18 cellular contexts compared by ENCODE assay signal in genomic region chr1:47727051-47727708, GRCh38.
DNase-seq lines count a peak whose midpoint lies in the region; ATAC-seq and TF ChIP-seq lines count a peak whose summit lies in the region.
"Had no signal": no experiment of that assay in that cellular context is flagged by ENCODE, and none has a peak within 500 bp of the region (broad histone marks: within the 10 kb centered on the region; RNA-seq: fewer than 3 reads in every experiment).

No MANE protein-coding gene starts in this region.

- DNase-seq in BE2C (no peak), colonic mucosa (peak; percentile 71), NCI-H1105 treated with DMSO at 0.1 percent for 48 hours (lab: John Stamatoyannopoulos, UW) (no peak), breast epithelium (ENCODE audit: low spot score in 2 of 2) (no peak)
- DNase-seq: CD4-positive, alpha-beta memory T cell; DMS79; HFFc6; NCI-H1436; NCI-H2171; NCI-H446; NCI-H526 treated with DMSO at 0.1 percent for 48 hours; PC-9; SIG-M5 had no signal

- intact Hi-C loops in colonic mucosa (cut with DNase I), result no loop called here
- intact Hi-C loops in breast epithelium (cut with DNase I; ENCODE audit: low total_unique reads), result no loop called here

- no peak overlapping the region for H3K27ac ChIP-seq in HEK293 (ENCODE audit: extremely low read depth, low read depth, low read length)
- H3K27ac ChIP-seq in colonic mucosa, result peak overlapping the region; percentile 70
- peak overlapping the region; percentile 75 to 80 for H3K27ac ChIP-seq in mucosa of rectum (ENCODE audit: low read depth in 2 of 2, low read length in 2 of 2)
- H3K27ac ChIP-seq in breast epithelium, result no peak overlapping the region
- H3K27ac ChIP-seq: PC-9, RWPE1 had no signal

- POLR2A ChIA-PET in HEK293 (lab: Yijun Ruan, JAX), result interaction anchor here (1.0 kb wide), 1 partner anchor 291 kb away, joined by 3 read pairs; no protein-coding TSS in a partner anchor

- no peak overlapping the region for H3K4me3 ChIP-seq in BE2C (ENCODE audit: low read depth, low read length)
- no peak overlapping the region for H3K4me3 ChIP-seq in HEK293 (ENCODE audit: low read depth, low read length)
- H3K4me3 ChIP-seq in colonic mucosa, result no peak overlapping the region
- peak overlapping the region in 1 of 2 donors; percentile 43 for H3K4me3 ChIP-seq in mucosa of rectum (ENCODE audit: low read length in 2 of 2)
- no peak overlapping the region for H3K4me3 ChIP-seq in breast epithelium
- H3K4me3 ChIP-seq: K562, PC-9 had no signal

- no peak for TF ChIP-seq POLR2A in breast epithelium (IDR thresholded peaks at IDR 0.05)

- CTCF ChIA-PET in HEK293 (lab: Yijun Ruan, JAX), result interaction anchor here (0.6 to 4.4 kb wide), 33 partner anchors 8 to 549 kb away, joined by 3 to 115 read pairs (median 6); partner anchors contain the start of gene FOXD2

- no peaks in the 10 kb centered on the region for H3K36me3 ChIP-seq in BE2C
- no peaks in the 10 kb centered on the region for H3K36me3 ChIP-seq in HEK293 (ENCODE audit: control insufficient read depth in 2 of 2, insufficient read depth in 1 of 2, low read length in 2 of 2)
- no peaks in the 10 kb centered on the region for H3K36me3 ChIP-seq in colonic mucosa
- H3K36me3 ChIP-seq in mucosa of rectum (ENCODE audit: control insufficient read depth in 2 of 2, insufficient read depth in 2 of 2, low read length in 2 of 2), result no peaks in the 10 kb centered on the region
- no peaks in the 10 kb centered on the region for H3K36me3 ChIP-seq in breast epithelium

- peak overlapping the region in 1 of 2 donors; percentile 58 for H3K9ac ChIP-seq in colonic mucosa (ENCODE audit: low read depth in 2 of 2, low read length in 2 of 2)
- H3K9ac ChIP-seq in mucosa of rectum (ENCODE audit: low read depth in 1 of 2, low read length in 2 of 2), result no peak overlapping the region

- TF ChIP-seq CTCF in BE2C (IDR thresholded peaks at IDR 0.05; ENCODE audit: low read depth, low read length) (0 out of 2 replicates have a peak, but pooled peaks have one; percentile 2), HEK293 (tag by site-specific recombination; IDR thresholded peaks at IDR 0.05) (no peak), colonic mucosa (IDR thresholded peaks at IDR 0.05) (no peak), breast epithelium (IDR thresholded peaks at IDR 0.05) (no peak)

- ATAC-seq in GM21825 (IDR thresholded peaks at IDR 0.05; ENCODE audit: unreplicated experiment), result no peak

- H3K4me1 ChIP-seq in BE2C, result no peaks in the 10 kb centered on the region
- 0 out of 2 replicates have a peak, but pooled peaks cover 5% of the 10 kb centered on the region for H3K4me1 ChIP-seq in HEK293 (ENCODE audit: control insufficient read depth, insufficient read depth, low read length)
- H3K4me1 ChIP-seq in colonic mucosa, result peaks cover 21% of the 10 kb centered on the region
- H3K4me1 ChIP-seq in mucosa of rectum (ENCODE audit: control insufficient read depth in 2 of 2, insufficient read depth in 2 of 2, low read length in 2 of 2), result peaks cover 47 to 55% of the 10 kb centered on the region in 2 donors
- H3K4me1 ChIP-seq in breast epithelium, result peaks cover 0 to 8% of the 10 kb centered on the region in 2 donors

- H3K27me3 ChIP-seq in BE2C (peaks cover 21% of the 10 kb centered on the region), colonic mucosa (peaks cover 16% of the 10 kb centered on the region), mucosa of rectum (ENCODE audit: control insufficient read depth in 2 of 2, insufficient read depth in 2 of 2, low read length in 2 of 2) (peaks cover 9 to 18% of the 10 kb centered on the region in 2 donors), breast epithelium (peaks cover 0 to 35% of the 10 kb centered on the region in 2 donors)

- no peaks in the 10 kb centered on the region for H3K9me3 ChIP-seq in BE2C
- H3K9me3 ChIP-seq in HEK293 (ENCODE audit: control insufficient read depth, insufficient read depth, low read depth, low read length), result no peaks in the 10 kb centered on the region
- H3K9me3 ChIP-seq in colonic mucosa, result no peaks in the 10 kb centered on the region
- H3K9me3 ChIP-seq in mucosa of rectum (ENCODE audit: control insufficient read depth in 2 of 2, low read length in 2 of 2), result peaks cover 0 to 2% of the 10 kb centered on the region in 2 donors
- no peaks in the 10 kb centered on the region for H3K9me3 ChIP-seq in breast epithelium

TF ChIP-seq in HEK293, 187 proteins besides CTCF, POLR2A, EP300 and RAD21 (continues in another document):
- TF ChIP-seq HOXA7 (CRISPR knock-in tag; IDR thresholded peaks at IDR 0.05; ENCODE audit: borderline replicate concordance) (no peak), ZNF426 (tag by site-specific recombination; IDR thresholded peaks at IDR 0.05) (no peak), ZNF830 (tag by site-specific recombination; IDR thresholded peaks at IDR 0.05; ENCODE audit: low read depth) (no peak), MEIS1 (CRISPR knock-in tag; IDR thresholded peaks at IDR 0.05; ENCODE audit: borderline replicate concordance) (no peak), ZEB2 (tag by site-specific recombination; IDR thresholded peaks at IDR 0.05) (no peak), FEZF1 (tag by site-specific recombination; IDR thresholded peaks at IDR 0.05) (peak; percentile 94), KLF7 (tag by site-specific recombination; IDR thresholded peaks at IDR 0.05; ENCODE audit: borderline replicate concordance) (no peak), TRIM28 (IDR thresholded peaks at IDR 0.05; ENCODE audit: borderline replicate concordance, low read length) (no peak), ZBTB44 (tag by site-specific recombination; IDR thresholded peaks at IDR 0.05) (no peak), ZNF155 (tag by site-specific recombination; IDR thresholded peaks at IDR 0.05) (no peak), ZNF596 (tag by site-specific recombination; IDR thresholded peaks at IDR 0.05) (0 out of 2 replicates have a peak, but pooled peaks have one; percentile 14), ZSCAN30 (tag by site-specific recombination; IDR thresholded peaks at IDR 0.05) (peak; percentile 53; the same call in 1 of the 2 replicates), PRDM4 (tag by site-specific recombination; IDR thresholded peaks at IDR 0.05) (peak; percentile 71; the same call in 1 of the 2 replicates), ZNF398 (tag by site-specific recombination; IDR thresholded peaks at IDR 0.05) (no peak), ZNF843 (tag by site-specific recombination; IDR thresholded peaks at IDR 0.05) (peak; percentile 64; the same call in 1 of the 2 replicates), GFI1B (tag by site-specific recombination; IDR thresholded peaks at IDR 0.05) (peak; percentile 73; the same call in 1 of the 2 replicates), ZNF571 (tag by site-specific recombination; IDR thresholded peaks at IDR 0.05) (no peak), ZNF792 (tag by site-specific recombination; IDR thresholded peaks at IDR 0.05) (no peak), ZNF560 (tag by site-specific recombination; IDR thresholded peaks at IDR 0.05; ENCODE audit: borderline replicate concordance) (no peak)

Comparison
In these comparisons a context has a peak if more than half of its experiments do, and no peak if none do; other contexts are left out.
1. H3K27ac ChIP-seq: peak in colonic mucosa (single experiment) and mucosa of rectum (2 of 2); none in HEK293 (single experiment) and breast epithelium (0 of 2).